In genomic region chr17:16288860-16289571, GRCh38 we compare ENCODE assay signal across 12 cellular contexts.
DNase-seq lines count a peak whose midpoint lies in the region; ATAC-seq and TF ChIP-seq lines count a peak whose summit lies in the region.
"Had no signal": no experiment of that assay in that cellular context is flagged by ENCODE, and none has a peak within 500 bp of the region (broad histone marks: within the 10 kb centered on the region; RNA-seq: fewer than 3 reads in every experiment).

No MANE protein-coding gene starts in this region.

- H3K27ac ChIP-seq in GM23338 (ENCODE audit: low read depth), result no peak overlapping the region

- DNase-seq in EH (ENCODE audit: low read depth) (peak; percentile 38), MV-4-11 (lab: John Stamatoyannopoulos, UW) (peak; percentile 5), HUDEP-2 (lab: John Stamatoyannopoulos, UW; ENCODE audit: unreplicated experiment in 76 of 76) (no peak), GM23338 (ENCODE audit: low spot score) (no peak), GM10266 (ENCODE audit: extremely low spot score) (no peak)
- no peak for DNase-seq in central memory CD8-positive, alpha-beta T cell (ENCODE audit: low spot score in 2 of 2)
- DNase-seq in effector CD4-positive, alpha-beta T cell, result no peak
- DNase-seq: kidney; NCI-H2081 treated with DMSO at 0.1 percent for 48 hours; SIG-M5; stimulated activated CD4-positive, alpha-beta T cell treated with anti-CD3 and anti-CD28 coated beads, Interleukin-4, amount 100 ng/mL, for 24 hours had no signal

- H3K4me3 ChIP-seq in GM23338, result no peak overlapping the region

- H3K4me1 ChIP-seq in GM23338 (ENCODE audit: insufficient read depth), result peaks cover 11% of the 10 kb centered on the region

- peaks cover 17% of the 10 kb centered on the region for H4K20me1 ChIP-seq in GM23338 (replicated peaks; ENCODE audit: insufficient read depth)

- peaks cover 7% of the 10 kb centered on the region for H3K36me3 Mint-ChIP-seq in central memory CD8-positive, alpha-beta T cell (ENCODE audit: insufficient read depth)
- H3K36me3 Mint-ChIP-seq in nephron (ENCODE audit: low read depth) (peaks cover 17% of the 10 kb centered on the region), GM23338 (ENCODE audit: low read depth) (no peaks in the 10 kb centered on the region; the same call in 2 of the 3 replicates)

- no peaks in the 10 kb centered on the region for H3K36me3 ChIP-seq in GM23338 (ENCODE audit: insufficient read depth)

- H3K27me3 Mint-ChIP-seq in central memory CD8-positive, alpha-beta T cell, result no peaks in the 10 kb centered on the region
- H3K27me3 Mint-ChIP-seq in nephron (ENCODE audit: low read depth), result no peaks in the 10 kb centered on the region
- H3K27me3 Mint-ChIP-seq in GM23338 (ENCODE audit: insufficient read depth, low read depth, poor library complexity), result peaks cover 13% of the 10 kb centered on the region

- no peak for TF ChIP-seq CTCF in nephron (IDR thresholded peaks at IDR 0.05; ENCODE audit: unreplicated experiment in 3 of 3)
- no peak for TF ChIP-seq CTCF in GM23338 (conservative IDR thresholded peaks at IDR 0.05; ENCODE audit: low read depth in 2 of 2)
- no peak for TF ChIP-seq CTCF in GM10266 (IDR thresholded peaks at IDR 0.05; ENCODE audit: control insufficient read depth, insufficient read depth, low read depth, missing control alignments)

- peak overlapping the region; percentile 56 for H3K4me3 Mint-ChIP-seq in central memory CD8-positive, alpha-beta T cell
- H3K4me3 Mint-ChIP-seq in nephron (no peak overlapping the region), GM23338 (no peak overlapping the region)

- H3K9me2 ChIP-seq in GM23338 (ENCODE audit: insufficient read depth), result no peaks in the 10 kb centered on the region

- ATAC-seq in central memory CD8-positive, alpha-beta T cell (replicated peaks; ENCODE audit: extremely low read depth, poor library complexity, severe bottlenecking), result no peak
- no peak for ATAC-seq in GM23338

- H3K27ac Mint-ChIP-seq in central memory CD8-positive, alpha-beta T cell (ENCODE audit: low read depth), result peak overlapping the region; percentile 99
- H3K27ac Mint-ChIP-seq in nephron, result peak overlapping the region in 2 of 3 experiments; percentile 61 to 70
- no peak overlapping the region for H3K27ac Mint-ChIP-seq in GM23338

- H3K27me3 ChIP-seq in GM23338 (ENCODE audit: insufficient read depth), result peaks cover 20% of the 10 kb centered on the region

- peaks cover 8% of the 10 kb centered on the region for H3F3A ChIP-seq in GM23338 (replicated peaks; ENCODE audit: low read depth)

- no peaks in the 10 kb centered on the region for H3K79me2 ChIP-seq in GM23338 (replicated peaks; ENCODE audit: insufficient read depth)

- H3K4me1 Mint-ChIP-seq in central memory CD8-positive, alpha-beta T cell, result peaks cover 49% of the 10 kb centered on the region
- H3K4me1 Mint-ChIP-seq in nephron (peaks cover 26% of the 10 kb centered on the region), GM23338 (peaks cover 18% of the 10 kb centered on the region)

- H2AFZ ChIP-seq in GM23338, result no peak overlapping the region

- H3K4me2 ChIP-seq in GM23338, result no peak overlapping the region

- H3K9me3 Mint-ChIP-seq in central memory CD8-positive, alpha-beta T cell, result no peaks in the 10 kb centered on the region
- H3K9me3 Mint-ChIP-seq in nephron, result no peaks in the 10 kb centered on the region
- no peaks in the 10 kb centered on the region for H3K9me3 Mint-ChIP-seq in GM23338

TF ChIP-seq in GM23338, 12 proteins besides CTCF, POLR2A, EP300 and RAD21:
- TF ChIP-seq ETS1 (IDR thresholded peaks at IDR 0.05) (no peak), EZH2 (IDR thresholded peaks at IDR 0.05; ENCODE audit: low read depth, unreplicated experiment) (no peak), EZH2phosphoT487 (IDR thresholded peaks at IDR 0.05; ENCODE audit: unreplicated experiment) (no peak), POLR2AphosphoS5 (IDR thresholded peaks at IDR 0.05; ENCODE audit: low read depth) (no peak)

Comparison
In these comparisons a context has a peak if more than half of its experiments do, and no peak if none do; other contexts are left out.
1. DNase-seq: peak in EH (single experiment) and MV-4-11 (single experiment); none in central memory CD8-positive, alpha-beta T cell (0 of 2), effector CD4-positive, alpha-beta T cell (single experiment), HUDEP-2 (0 of 76), GM23338 (single experiment) and GM10266 (single experiment).